In the genomic region with DNA sequence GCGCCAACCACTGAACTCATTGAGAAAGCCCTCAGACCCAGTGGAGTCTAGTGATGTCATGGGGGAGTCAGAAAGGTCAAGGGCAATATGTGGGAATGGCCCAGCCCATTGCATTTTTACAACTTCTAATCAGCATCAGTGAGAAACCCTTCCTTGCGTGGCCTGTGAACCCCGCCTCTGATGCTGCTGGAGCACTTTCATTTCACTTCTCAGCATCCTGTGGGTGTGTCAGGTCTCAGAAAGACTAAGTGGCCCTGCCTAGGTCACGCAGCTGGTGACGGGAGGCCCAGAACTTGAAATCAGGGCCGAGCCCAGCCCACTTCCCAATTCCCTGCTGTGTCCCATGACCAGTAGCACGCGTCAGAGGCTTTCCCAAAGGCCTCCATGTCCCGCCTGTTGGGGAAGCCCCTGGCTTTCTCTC, we compare ENCODE assay signal across 1 cellular context.
TF ChIP-seq lines count a peak whose summit lies in the region.

No MANE protein-coding gene starts in this region.

TF ChIP-seq in GM12878, 131 proteins besides CTCF, POLR2A, EP300 and RAD21 (continued from another document):
- TF ChIP-seq, protein P1, sequence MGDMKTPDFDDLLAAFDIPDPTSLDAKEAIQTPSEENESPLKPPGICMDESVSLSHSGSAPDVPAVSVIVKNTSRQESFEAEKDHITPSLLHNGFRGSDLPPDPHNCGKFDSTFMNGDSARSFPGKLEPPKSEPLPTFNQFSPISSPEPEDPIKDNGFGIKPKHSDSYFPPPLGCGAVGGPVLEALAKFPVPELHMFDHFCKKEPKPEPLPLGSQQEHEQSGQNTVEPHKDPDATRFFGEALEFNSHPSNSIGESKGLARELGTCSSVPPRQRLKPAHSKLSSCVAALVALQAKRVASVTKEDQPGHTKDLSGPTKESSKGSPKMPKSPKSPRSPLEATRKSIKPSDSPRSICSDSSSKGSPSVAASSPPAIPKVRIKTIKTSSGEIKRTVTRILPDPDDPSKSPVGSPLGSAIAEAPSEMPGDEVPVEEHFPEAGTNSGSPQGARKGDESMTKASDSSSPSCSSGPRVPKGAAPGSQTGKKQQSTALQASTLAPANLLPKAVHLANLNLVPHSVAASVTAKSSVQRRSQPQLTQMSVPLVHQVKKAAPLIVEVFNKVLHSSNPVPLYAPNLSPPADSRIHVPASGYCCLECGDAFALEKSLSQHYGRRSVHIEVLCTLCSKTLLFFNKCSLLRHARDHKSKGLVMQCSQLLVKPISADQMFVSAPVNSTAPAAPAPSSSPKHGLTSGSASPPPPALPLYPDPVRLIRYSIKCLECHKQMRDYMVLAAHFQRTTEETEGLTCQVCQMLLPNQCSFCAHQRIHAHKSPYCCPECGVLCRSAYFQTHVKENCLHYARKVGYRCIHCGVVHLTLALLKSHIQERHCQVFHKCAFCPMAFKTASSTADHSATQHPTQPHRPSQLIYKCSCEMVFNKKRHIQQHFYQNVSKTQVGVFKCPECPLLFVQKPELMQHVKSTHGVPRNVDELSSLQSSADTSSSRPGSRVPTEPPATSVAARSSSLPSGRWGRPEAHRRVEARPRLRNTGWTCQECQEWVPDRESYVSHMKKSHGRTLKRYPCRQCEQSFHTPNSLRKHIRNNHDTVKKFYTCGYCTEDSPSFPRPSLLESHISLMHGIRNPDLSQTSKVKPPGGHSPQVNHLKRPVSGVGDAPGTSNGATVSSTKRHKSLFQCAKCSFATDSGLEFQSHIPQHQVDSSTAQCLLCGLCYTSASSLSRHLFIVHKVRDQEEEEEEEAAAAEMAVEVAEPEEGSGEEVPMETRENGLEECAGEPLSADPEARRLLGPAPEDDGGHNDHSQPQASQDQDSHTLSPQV (IDR thresholded peaks at IDR 0.05) = 0 out of 2 replicates have a peak, but pooled peaks have one; percentile 31
- TF ChIP-seq CREB1 (IDR thresholded peaks at IDR 0.05; ENCODE audit: low read depth) (peak; percentile 42; the same call in 1 of the 2 replicates), ATF7 (IDR thresholded peaks at IDR 0.05; ENCODE audit: low read depth) (peak; percentile 86), NRF1 (conservative IDR thresholded peaks at IDR 0.05; ENCODE audit: low read depth, low read length) (no peak), KAT2A (conservative IDR thresholded peaks at IDR 0.05; ENCODE audit: control insufficient read depth, low read depth, low read length) (no peak), MTA3 (IDR thresholded peaks at IDR 0.05; ENCODE audit: borderline replicate concordance, low read length) (no peak), MEF2B (IDR thresholded peaks at IDR 0.05; ENCODE audit: partially characterized antibody, poor library complexity, severe bottlenecking) (peak; percentile 46), STAT1 (conservative IDR thresholded peaks at IDR 0.05) (no peak), SPI1 (IDR thresholded peaks at IDR 0.05; ENCODE audit: borderline replicate concordance, insufficient read depth, low read depth, low read length) (peak; percentile 47; the same call in 1 of the 2 replicates), RELA (IDR thresholded peaks at IDR 0.05; ENCODE audit: borderline replicate concordance, partially characterized antibody) (no peak), NR2C1 (IDR thresholded peaks at IDR 0.05) (peak; percentile 51), BHLHE40 (IDR thresholded peaks at IDR 0.05; ENCODE audit: borderline replicate concordance in 1 of 2, low read depth in 2 of 2, low read length in 1 of 2) (peak; percentile 31 to 42; a peak in 1 of 4 replicates), TARDBP (IDR thresholded peaks at IDR 0.05; ENCODE audit: borderline replicate concordance) (no peak), EED (IDR thresholded peaks at IDR 0.05; ENCODE audit: low read depth) (peak; percentile 61), CBX3 (IDR thresholded peaks at IDR 0.05; ENCODE audit: borderline replicate concordance, low read depth) (no peak), ZNF274 (IDR thresholded peaks at IDR 0.05; ENCODE audit: insufficient read depth, insufficient read length) (no peak), IKZF2 (IDR thresholded peaks at IDR 0.05) (peak in 1 of 2 experiments; percentile 54; a peak in 2 of 4 replicates), TCF7 (IDR thresholded peaks at IDR 0.05; ENCODE audit: borderline replicate concordance) (no peak), TCF12 (IDR thresholded peaks at IDR 0.05; ENCODE audit: low read depth, low read length) (peak; percentile 73; the same call in 1 of the 2 replicates), RAD51 (IDR thresholded peaks at IDR 0.05) (no peak), PAX5 (IDR thresholded peaks at IDR 0.05; ENCODE audit: borderline replicate concordance, low read depth, low read length) (peak; percentile 72; the same call in 1 of the 2 replicates), KLF5 (IDR thresholded peaks at IDR 0.05; ENCODE audit: partially characterized antibody) (peak; percentile 16), DPF2 (IDR thresholded peaks at IDR 0.05) (0 out of 2 replicates have a peak, but pooled peaks have one; percentile 22), CBFB (IDR thresholded peaks at IDR 0.05; ENCODE audit: low read depth) (no peak), POLR2AphosphoS5 (IDR thresholded peaks at IDR 0.05; ENCODE audit: low read length) (peak; percentile 33; the same call in 1 of the 2 replicates), CREM (IDR thresholded peaks at IDR 0.05; ENCODE audit: low read depth) (peak; percentile 48; the same call in 1 of the 2 replicates), NR2F1 (conservative IDR thresholded peaks at IDR 0.05) (peak; percentile 97), PAX8 (IDR thresholded peaks at IDR 0.05) (no peak), HCFC1 (IDR thresholded peaks at IDR 0.05; ENCODE audit: low read length) (peak; percentile 17; the same call in 1 of the 2 replicates), SREBF2 (IDR thresholded peaks at IDR 0.05; ENCODE audit: low read length) (no peak), IKZF1 (conservative IDR thresholded peaks at IDR 0.05) (peak; percentile 73), SP1 (IDR thresholded peaks at IDR 0.05; ENCODE audit: low read depth, low read length) (peak; percentile 13), RB1 (IDR thresholded peaks at IDR 0.05; ENCODE audit: borderline replicate concordance) (no peak)
- TF ChIP-seq, protein P2, sequence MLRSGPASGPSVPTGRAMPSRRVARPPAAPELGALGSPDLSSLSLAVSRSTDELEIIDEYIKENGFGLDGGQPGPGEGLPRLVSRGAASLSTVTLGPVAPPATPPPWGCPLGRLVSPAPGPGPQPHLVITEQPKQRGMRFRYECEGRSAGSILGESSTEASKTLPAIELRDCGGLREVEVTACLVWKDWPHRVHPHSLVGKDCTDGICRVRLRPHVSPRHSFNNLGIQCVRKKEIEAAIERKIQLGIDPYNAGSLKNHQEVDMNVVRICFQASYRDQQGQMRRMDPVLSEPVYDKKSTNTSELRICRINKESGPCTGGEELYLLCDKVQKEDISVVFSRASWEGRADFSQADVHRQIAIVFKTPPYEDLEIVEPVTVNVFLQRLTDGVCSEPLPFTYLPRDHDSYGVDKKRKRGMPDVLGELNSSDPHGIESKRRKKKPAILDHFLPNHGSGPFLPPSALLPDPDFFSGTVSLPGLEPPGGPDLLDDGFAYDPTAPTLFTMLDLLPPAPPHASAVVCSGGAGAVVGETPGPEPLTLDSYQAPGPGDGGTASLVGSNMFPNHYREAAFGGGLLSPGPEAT (IDR thresholded peaks at IDR 0.05; ENCODE audit: low read depth) = 0 out of 2 replicates have a peak, but pooled peaks have one; percentile 21
- TF ChIP-seq, protein P3, sequence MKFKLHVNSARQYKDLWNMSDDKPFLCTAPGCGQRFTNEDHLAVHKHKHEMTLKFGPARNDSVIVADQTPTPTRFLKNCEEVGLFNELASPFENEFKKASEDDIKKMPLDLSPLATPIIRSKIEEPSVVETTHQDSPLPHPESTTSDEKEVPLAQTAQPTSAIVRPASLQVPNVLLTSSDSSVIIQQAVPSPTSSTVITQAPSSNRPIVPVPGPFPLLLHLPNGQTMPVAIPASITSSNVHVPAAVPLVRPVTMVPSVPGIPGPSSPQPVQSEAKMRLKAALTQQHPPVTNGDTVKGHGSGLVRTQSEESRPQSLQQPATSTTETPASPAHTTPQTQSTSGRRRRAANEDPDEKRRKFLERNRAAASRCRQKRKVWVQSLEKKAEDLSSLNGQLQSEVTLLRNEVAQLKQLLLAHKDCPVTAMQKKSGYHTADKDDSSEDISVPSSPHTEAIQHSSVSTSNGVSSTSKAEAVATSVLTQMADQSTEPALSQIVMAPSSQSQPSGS (IDR thresholded peaks at IDR 0.05; ENCODE audit: low read length) = peak; percentile 55; the same call in 1 of the 2 replicates
- TF ChIP-seq, protein P4, sequence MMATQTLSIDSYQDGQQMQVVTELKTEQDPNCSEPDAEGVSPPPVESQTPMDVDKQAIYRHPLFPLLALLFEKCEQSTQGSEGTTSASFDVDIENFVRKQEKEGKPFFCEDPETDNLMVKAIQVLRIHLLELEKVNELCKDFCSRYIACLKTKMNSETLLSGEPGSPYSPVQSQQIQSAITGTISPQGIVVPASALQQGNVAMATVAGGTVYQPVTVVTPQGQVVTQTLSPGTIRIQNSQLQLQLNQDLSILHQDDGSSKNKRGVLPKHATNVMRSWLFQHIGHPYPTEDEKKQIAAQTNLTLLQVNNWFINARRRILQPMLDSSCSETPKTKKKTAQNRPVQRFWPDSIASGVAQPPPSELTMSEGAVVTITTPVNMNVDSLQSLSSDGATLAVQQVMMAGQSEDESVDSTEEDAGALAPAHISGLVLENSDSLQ (IDR thresholded peaks at IDR 0.05) = 0 out of 2 replicates have a peak, but pooled peaks have one; percentile 5
- TF ChIP-seq, protein P5, sequence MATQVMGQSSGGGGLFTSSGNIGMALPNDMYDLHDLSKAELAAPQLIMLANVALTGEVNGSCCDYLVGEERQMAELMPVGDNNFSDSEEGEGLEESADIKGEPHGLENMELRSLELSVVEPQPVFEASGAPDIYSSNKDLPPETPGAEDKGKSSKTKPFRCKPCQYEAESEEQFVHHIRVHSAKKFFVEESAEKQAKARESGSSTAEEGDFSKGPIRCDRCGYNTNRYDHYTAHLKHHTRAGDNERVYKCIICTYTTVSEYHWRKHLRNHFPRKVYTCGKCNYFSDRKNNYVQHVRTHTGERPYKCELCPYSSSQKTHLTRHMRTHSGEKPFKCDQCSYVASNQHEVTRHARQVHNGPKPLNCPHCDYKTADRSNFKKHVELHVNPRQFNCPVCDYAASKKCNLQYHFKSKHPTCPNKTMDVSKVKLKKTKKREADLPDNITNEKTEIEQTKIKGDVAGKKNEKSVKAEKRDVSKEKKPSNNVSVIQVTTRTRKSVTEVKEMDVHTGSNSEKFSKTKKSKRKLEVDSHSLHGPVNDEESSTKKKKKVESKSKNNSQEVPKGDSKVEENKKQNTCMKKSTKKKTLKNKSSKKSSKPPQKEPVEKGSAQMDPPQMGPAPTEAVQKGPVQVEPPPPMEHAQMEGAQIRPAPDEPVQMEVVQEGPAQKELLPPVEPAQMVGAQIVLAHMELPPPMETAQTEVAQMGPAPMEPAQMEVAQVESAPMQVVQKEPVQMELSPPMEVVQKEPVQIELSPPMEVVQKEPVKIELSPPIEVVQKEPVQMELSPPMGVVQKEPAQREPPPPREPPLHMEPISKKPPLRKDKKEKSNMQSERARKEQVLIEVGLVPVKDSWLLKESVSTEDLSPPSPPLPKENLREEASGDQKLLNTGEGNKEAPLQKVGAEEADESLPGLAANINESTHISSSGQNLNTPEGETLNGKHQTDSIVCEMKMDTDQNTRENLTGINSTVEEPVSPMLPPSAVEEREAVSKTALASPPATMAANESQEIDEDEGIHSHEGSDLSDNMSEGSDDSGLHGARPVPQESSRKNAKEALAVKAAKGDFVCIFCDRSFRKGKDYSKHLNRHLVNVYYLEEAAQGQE (IDR thresholded peaks at IDR 0.05; ENCODE audit: low read depth, low read length) = no peak
- TF ChIP-seq, protein P6, sequence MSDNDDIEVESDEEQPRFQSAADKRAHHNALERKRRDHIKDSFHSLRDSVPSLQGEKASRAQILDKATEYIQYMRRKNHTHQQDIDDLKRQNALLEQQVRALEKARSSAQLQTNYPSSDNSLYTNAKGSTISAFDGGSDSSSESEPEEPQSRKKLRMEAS (IDR thresholded peaks at IDR 0.05; ENCODE audit: low read depth, low read length) = no peak
- TF ChIP-seq, protein P7, sequence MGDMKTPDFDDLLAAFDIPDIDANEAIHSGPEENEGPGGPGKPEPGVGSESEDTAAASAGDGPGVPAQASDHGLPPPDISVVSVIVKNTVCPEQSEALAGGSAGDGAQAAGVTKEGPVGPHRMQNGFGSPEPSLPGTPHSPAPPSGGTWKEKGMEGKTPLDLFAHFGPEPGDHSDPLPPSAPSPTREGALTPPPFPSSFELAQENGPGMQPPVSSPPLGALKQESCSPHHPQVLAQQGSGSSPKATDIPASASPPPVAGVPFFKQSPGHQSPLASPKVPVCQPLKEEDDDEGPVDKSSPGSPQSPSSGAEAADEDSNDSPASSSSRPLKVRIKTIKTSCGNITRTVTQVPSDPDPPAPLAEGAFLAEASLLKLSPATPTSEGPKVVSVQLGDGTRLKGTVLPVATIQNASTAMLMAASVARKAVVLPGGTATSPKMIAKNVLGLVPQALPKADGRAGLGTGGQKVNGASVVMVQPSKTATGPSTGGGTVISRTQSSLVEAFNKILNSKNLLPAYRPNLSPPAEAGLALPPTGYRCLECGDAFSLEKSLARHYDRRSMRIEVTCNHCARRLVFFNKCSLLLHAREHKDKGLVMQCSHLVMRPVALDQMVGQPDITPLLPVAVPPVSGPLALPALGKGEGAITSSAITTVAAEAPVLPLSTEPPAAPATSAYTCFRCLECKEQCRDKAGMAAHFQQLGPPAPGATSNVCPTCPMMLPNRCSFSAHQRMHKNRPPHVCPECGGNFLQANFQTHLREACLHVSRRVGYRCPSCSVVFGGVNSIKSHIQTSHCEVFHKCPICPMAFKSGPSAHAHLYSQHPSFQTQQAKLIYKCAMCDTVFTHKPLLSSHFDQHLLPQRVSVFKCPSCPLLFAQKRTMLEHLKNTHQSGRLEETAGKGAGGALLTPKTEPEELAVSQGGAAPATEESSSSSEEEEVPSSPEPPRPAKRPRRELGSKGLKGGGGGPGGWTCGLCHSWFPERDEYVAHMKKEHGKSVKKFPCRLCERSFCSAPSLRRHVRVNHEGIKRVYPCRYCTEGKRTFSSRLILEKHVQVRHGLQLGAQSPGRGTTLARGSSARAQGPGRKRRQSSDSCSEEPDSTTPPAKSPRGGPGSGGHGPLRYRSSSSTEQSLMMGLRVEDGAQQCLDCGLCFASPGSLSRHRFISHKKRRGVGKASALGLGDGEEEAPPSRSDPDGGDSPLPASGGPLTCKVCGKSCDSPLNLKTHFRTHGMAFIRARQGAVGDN (IDR thresholded peaks at IDR 0.05) = peak; percentile 95
